In the genomic region with DNA sequence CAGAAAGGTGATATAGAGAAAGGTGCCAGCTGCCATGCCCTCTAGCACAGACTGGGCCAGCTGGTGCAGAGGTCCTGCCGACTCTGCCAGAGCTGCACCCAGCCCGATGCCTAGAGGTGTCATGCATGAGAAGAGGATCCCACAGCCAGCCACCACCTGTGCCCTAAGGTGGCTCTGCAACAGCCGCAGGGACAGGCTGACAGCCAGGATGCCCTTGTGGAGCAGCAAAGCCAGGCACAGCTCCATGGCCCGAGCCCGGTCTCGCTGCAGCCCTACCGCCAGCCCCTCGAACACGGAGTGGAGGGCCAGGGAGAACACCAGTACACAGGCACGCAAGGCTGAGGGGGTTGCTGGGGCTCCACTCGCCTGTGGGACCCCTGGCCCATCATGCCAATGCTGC, we compare ENCODE assay signal across 1 cellular context.
TF ChIP-seq lines count a peak whose summit lies in the region.

No MANE protein-coding gene starts in this region.

TF ChIP-seq in WTC11, 78 proteins besides CTCF, POLR2A, EP300 and RAD21 (continued from another document):
- TF ChIP-seq, protein P1, sequence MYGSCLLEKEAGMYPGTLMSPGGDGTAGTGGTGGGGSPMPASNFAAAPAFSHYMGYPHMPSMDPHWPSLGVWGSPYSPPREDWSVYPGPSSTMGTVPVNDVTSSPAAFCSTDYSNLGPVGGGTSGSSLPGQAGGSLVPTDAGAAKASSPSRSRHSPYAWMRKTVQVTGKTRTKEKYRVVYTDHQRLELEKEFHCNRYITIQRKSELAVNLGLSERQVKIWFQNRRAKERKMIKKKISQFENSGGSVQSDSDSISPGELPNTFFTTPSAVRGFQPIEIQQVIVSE (CRISPR knock-in tag; IDR thresholded peaks at IDR 0.05; ENCODE audit: borderline replicate concordance): no peak
- TF ChIP-seq, protein P2, sequence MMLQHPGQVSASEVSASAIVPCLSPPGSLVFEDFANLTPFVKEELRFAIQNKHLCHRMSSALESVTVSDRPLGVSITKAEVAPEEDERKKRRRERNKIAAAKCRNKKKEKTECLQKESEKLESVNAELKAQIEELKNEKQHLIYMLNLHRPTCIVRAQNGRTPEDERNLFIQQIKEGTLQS (CRISPR knock-in tag; conservative IDR thresholded peaks at IDR 0.05): no peak
- TF ChIP-seq, protein P3, sequence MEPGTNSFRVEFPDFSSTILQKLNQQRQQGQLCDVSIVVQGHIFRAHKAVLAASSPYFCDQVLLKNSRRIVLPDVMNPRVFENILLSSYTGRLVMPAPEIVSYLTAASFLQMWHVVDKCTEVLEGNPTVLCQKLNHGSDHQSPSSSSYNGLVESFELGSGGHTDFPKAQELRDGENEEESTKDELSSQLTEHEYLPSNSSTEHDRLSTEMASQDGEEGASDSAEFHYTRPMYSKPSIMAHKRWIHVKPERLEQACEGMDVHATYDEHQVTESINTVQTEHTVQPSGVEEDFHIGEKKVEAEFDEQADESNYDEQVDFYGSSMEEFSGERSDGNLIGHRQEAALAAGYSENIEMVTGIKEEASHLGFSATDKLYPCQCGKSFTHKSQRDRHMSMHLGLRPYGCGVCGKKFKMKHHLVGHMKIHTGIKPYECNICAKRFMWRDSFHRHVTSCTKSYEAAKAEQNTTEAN (CRISPR knock-in tag; IDR thresholded peaks at IDR 0.05): no peak
- TF ChIP-seq, protein P4, sequence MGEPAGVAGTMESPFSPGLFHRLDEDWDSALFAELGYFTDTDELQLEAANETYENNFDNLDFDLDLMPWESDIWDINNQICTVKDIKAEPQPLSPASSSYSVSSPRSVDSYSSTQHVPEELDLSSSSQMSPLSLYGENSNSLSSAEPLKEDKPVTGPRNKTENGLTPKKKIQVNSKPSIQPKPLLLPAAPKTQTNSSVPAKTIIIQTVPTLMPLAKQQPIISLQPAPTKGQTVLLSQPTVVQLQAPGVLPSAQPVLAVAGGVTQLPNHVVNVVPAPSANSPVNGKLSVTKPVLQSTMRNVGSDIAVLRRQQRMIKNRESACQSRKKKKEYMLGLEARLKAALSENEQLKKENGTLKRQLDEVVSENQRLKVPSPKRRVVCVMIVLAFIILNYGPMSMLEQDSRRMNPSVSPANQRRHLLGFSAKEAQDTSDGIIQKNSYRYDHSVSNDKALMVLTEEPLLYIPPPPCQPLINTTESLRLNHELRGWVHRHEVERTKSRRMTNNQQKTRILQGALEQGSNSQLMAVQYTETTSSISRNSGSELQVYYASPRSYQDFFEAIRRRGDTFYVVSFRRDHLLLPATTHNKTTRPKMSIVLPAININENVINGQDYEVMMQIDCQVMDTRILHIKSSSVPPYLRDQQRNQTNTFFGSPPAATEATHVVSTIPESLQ (CRISPR knock-in tag; IDR thresholded peaks at IDR 0.05): no peak
